11 cellular contexts compared by ENCODE assay signal in the genomic region with DNA sequence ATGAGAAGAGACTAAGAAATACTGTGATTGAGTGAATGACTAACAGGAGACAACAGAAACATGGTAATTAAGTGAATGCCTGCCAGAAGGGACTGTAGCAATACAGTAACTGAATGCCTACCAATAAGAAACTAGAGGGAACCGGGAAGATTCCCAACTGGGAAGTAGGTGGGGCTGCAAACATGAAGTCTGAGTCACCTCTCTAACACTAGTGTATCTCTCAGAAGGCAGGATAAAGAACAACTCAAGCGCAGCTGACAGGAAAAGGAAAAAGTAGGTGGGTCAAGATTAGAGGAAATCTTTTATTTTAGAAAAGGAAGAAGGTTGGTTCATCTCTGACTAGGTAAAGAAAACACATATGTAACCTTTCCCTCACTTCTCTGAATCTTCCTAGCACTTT. TPM values are rescaled to one million over a fixed set of nuclear protein-coding genes. Genes with fewer than 3 reads are reported as not detected.
A peak's percentile ranks its signal among the peaks of the same experiment; 100 is the strongest.
DNase-seq lines count a peak whose midpoint lies in the region; ATAC-seq and TF ChIP-seq lines count a peak whose summit lies in the region.
"Had no signal": no experiment of that assay in that cellular context is flagged by ENCODE, and none has a peak within 500 bp of the region (broad histone marks: within the 10 kb centered on the region; RNA-seq: fewer than 3 reads in every experiment).

No MANE protein-coding gene starts in this region.

- intact Hi-C loops in posterior cingulate gyrus (cut with DNase I): no loop called here

- H3K4me1 ChIP-seq in esophagus (ENCODE audit: control insufficient read depth in 2 of 2, insufficient read depth in 2 of 2, low read length in 1 of 2) (no peaks in the 10 kb centered on the region), muscle layer of duodenum (ENCODE audit: control insufficient read depth in 1 of 2, insufficient read depth in 2 of 2, low read length in 2 of 2) (no peaks in the 10 kb centered on the region)

- WGBS in esophagus, 2 donors: 25 to 46% methylated on average over 2 of the region's 2 CpGs

- TF ChIP-seq CTCF in AG10803 (conservative IDR thresholded peaks at IDR 0.05; ENCODE audit: low read length): no peak

- H3K27me3 ChIP-seq in esophagus (ENCODE audit: control insufficient read depth in 1 of 2, insufficient read depth in 2 of 2, low read length in 2 of 2): no peaks in the 10 kb centered on the region
- H3K27me3 ChIP-seq in muscle layer of duodenum (ENCODE audit: low read depth, low read length): no peaks in the 10 kb centered on the region

- H3K9me3 ChIP-seq in esophagus (ENCODE audit: control insufficient read depth in 2 of 2, insufficient read depth in 1 of 2, low read depth in 1 of 2, low read length in 1 of 2) (no peaks in the 10 kb centered on the region), muscle layer of duodenum (ENCODE audit: control insufficient read depth in 1 of 2, low read length in 2 of 2) (no peaks in the 10 kb centered on the region)

- ATAC-seq in HG03521 (IDR thresholded peaks at IDR 0.05; ENCODE audit: unreplicated experiment) (no peak), GM19395 (IDR thresholded peaks at IDR 0.05; ENCODE audit: unreplicated experiment) (no peak)

- H3K36me3 ChIP-seq in esophagus (ENCODE audit: control insufficient read depth in 2 of 2, insufficient read depth in 2 of 2, low read length in 1 of 2): peaks cover 30 to 39% of the 10 kb centered on the region in 2 donors
- H3K36me3 ChIP-seq in muscle layer of duodenum (ENCODE audit: control insufficient read depth in 1 of 2, insufficient read depth in 2 of 2, low read length in 2 of 2): peaks cover 77 to 82% of the 10 kb centered on the region in 2 donors

- H3K27ac ChIP-seq in esophagus (ENCODE audit: low read depth in 2 of 2, low read length in 1 of 2): peak overlapping the region; percentile 6 to 79
- peak overlapping the region; percentile 28 for H3K27ac ChIP-seq in muscle layer of duodenum (ENCODE audit: low read length)

- DNase-seq in AG10803 (ENCODE audit: low read depth) (peak; percentile 94), NCI-H226 (peak; percentile 87), posterior cingulate gyrus (no peak), COLO668 (lab: John Stamatoyannopoulos, UW; ENCODE audit: unreplicated experiment) (no peak)
- DNase-seq: DMS 273 treated with DMSO at 0.1 percent for 48 hours, NCI-H1694 treated with DMSO at 0.1 percent for 48 hours had no signal

- no peak overlapping the region for H3K4me3 ChIP-seq in AG10803 (ENCODE audit: low read length)
- H3K4me3 ChIP-seq in esophagus (ENCODE audit: low read depth in 1 of 2, low read length in 2 of 2): no peak overlapping the region
- no peak overlapping the region for H3K4me3 ChIP-seq in muscle layer of duodenum (ENCODE audit: low read depth in 1 of 2, low read length in 2 of 2)

RNA-seq across cellular contexts. Expression of gene C11orf42, which starts 14.0 kb away (rescaled TPM):
- not detected for polyA plus RNA-seq in esophagus
- polyA plus RNA-seq: urinary bladder had no signal

RNA-seq across cellular contexts. Expression of gene FHIP1B, which starts 15.1 kb away (rescaled TPM):
- 10 to 100 TPM; 18.6 to 31.7 TPM for polyA plus RNA-seq in esophagus

RNA-seq across cellular contexts. Expression of gene CNGA4, which starts 19.5 kb away (rescaled TPM):
- polyA plus RNA-seq in esophagus: under 1 TPM; 0.06 TPM

RNA-seq across cellular contexts. Expression of gene OR52W1, which starts 20.3 kb away (rescaled TPM):
- not detected for polyA plus RNA-seq in esophagus
- polyA plus RNA-seq: urinary bladder had no signal

RNA-seq across cellular contexts. Expression of gene CCKBR, which starts 40.3 kb away (rescaled TPM):
- polyA plus RNA-seq in esophagus: under 1 TPM in 1 of 2 donors, not detected in 1; 0.08 TPM

Comparison
In these comparisons a context has a peak if more than half of its experiments do, and no peak if none do; other contexts are left out.
1. DNase-seq: peak in AG10803 (single experiment) and NCI-H226 (single experiment); none in posterior cingulate gyrus (0 of 10) and COLO668 (single experiment).